9 cellular contexts compared by ENCODE assay signal in genomic region chr9:127936347-127936852, GRCh38. TPM values are rescaled to one million over a fixed set of nuclear protein-coding genes. Genes with fewer than 3 reads are reported as not detected.
DNase-seq lines count a peak whose midpoint lies in the region; ATAC-seq and TF ChIP-seq lines count a peak whose summit lies in the region.
"Had no signal": no experiment of that assay in that cellular context is flagged by ENCODE, and none has a peak within 500 bp of the region (broad histone marks: within the 10 kb centered on the region; RNA-seq: fewer than 3 reads in every experiment).

No MANE protein-coding gene starts in this region.

- no peaks in the 10 kb centered on the region for H3K9me2 ChIP-seq in Loucy (replicated peaks; ENCODE audit: low read depth, low read length)

- H3K9me3 Mint-ChIP-seq in CD4-positive, alpha-beta T cell = no peaks in the 10 kb centered on the region
- H3K9me3 Mint-ChIP-seq in nephron progenitor cell = no peaks in the 10 kb centered on the region

- H3K9ac ChIP-seq in Loucy (ENCODE audit: low read depth, low read length, poor library complexity, severe bottlenecking) = peak overlapping the region; percentile 77

- H3K36me3 ChIP-seq in Loucy (ENCODE audit: insufficient read depth, low read length) = no peaks in the 10 kb centered on the region; the same call in 1 of the 2 replicates

- H3K27ac Mint-ChIP-seq in CD4-positive, alpha-beta T cell = peak overlapping the region; percentile 88
- H3K27ac Mint-ChIP-seq in nephron progenitor cell = no peak overlapping the region

- POLR2A ChIA-PET in CD4-positive, alpha-beta T cell (lab: Charles Lee) = interaction anchor here (0.8 to 5.4 kb wide), 11 partner anchors 18 to 167 kb away, joined by 3 to 28 read pairs (median 5); partner anchors contain the start of genes EEIG1, NAIF1 and SLC25A25

- H3F3A ChIP-seq in Loucy (ENCODE audit: low read depth) = no peaks in the 10 kb centered on the region

- no peaks in the 10 kb centered on the region for H3K27me3 Mint-ChIP-seq in CD4-positive, alpha-beta T cell
- H3K27me3 Mint-ChIP-seq in nephron progenitor cell (ENCODE audit: low read depth, poor library complexity) = peaks cover 1% of the 10 kb centered on the region

- H3K27me3 ChIP-seq in CD4-positive, alpha-beta T cell (ENCODE audit: control insufficient read depth, insufficient read depth, low read length) = no peaks in the 10 kb centered on the region
- H3K27me3 ChIP-seq in Loucy (ENCODE audit: insufficient read depth, low read length, poor library complexity, severe bottlenecking) = no peaks in the 10 kb centered on the region

- H3K27ac ChIP-seq in CD4-positive, alpha-beta T cell (ENCODE audit: low read depth, low read length) = peak overlapping the region; percentile 48
- peak overlapping the region; percentile 40 for H3K27ac ChIP-seq in caudate nucleus (ENCODE audit: low read depth, low read length)

- peaks cover 51% of the 10 kb centered on the region for H3K36me3 Mint-ChIP-seq in CD4-positive, alpha-beta T cell (ENCODE audit: low read depth)
- H3K36me3 Mint-ChIP-seq in nephron progenitor cell (ENCODE audit: low read depth) = peaks cover 4% of the 10 kb centered on the region

- intact Hi-C loops in CD4-positive, alpha-beta T cell (cut with DNase I, micrococcal nuclease) = loop anchor here (5.0 to 10.0 kb wide), 3 partner anchors 36 to 1708 kb away; partner anchors contain the start of gene ASB6 (in 1 of the 2)

- peak overlapping the region; percentile 90 for H3K4me3 ChIP-seq in Loucy (ENCODE audit: low read length, poor library complexity, severe bottlenecking)

- H3K4me1 ChIP-seq in Loucy (ENCODE audit: insufficient read depth, low read length, poor library complexity, severe bottlenecking) = peaks cover 27% of the 10 kb centered on the region

- no peak for DNase-seq in CD4-positive, alpha-beta T cell
- DNase-seq in caudate nucleus (lab: John Stamatoyannopoulos, UW) (no peak), nephron progenitor cell (no peak), C1 segment of cervical spinal cord (lab: John Stamatoyannopoulos, UW) (no peak), NCI-H226 (no peak), Kasumi-1 (lab: John Stamatoyannopoulos, UW) (no peak)

- H3K4me2 ChIP-seq in Loucy (ENCODE audit: low read depth, low read length, poor library complexity, severe bottlenecking) = peak overlapping the region; percentile 83

- CTCF ChIA-PET in CD4-positive, alpha-beta T cell (lab: Charles Lee) = no interaction called here

- ATAC-seq in CD4-positive, alpha-beta T cell (ENCODE audit: poor library complexity) = no peak
- no peak for ATAC-seq in HG03139 (IDR thresholded peaks at IDR 0.05; ENCODE audit: unreplicated experiment)
- ATAC-seq: left lobe of liver had no signal

- no peak for TF ChIP-seq CTCF in CD4-positive, alpha-beta T cell (IDR thresholded peaks at IDR 0.05)
- TF ChIP-seq CTCF in Loucy (conservative IDR thresholded peaks at IDR 0.05; ENCODE audit: low read length) (no peak), nephron progenitor cell (IDR thresholded peaks at IDR 0.05) (no peak)

- no peak overlapping the region for H2AFZ ChIP-seq in Loucy (ENCODE audit: low read length)

- H3K4me1 Mint-ChIP-seq in CD4-positive, alpha-beta T cell (ENCODE audit: low read depth) = peaks cover 64% of the 10 kb centered on the region
- peaks cover 41% of the 10 kb centered on the region for H3K4me1 Mint-ChIP-seq in nephron progenitor cell

- no peaks in the 10 kb centered on the region for H3K9me3 ChIP-seq in CD4-positive, alpha-beta T cell (ENCODE audit: control insufficient read depth, low read length)
- no peaks in the 10 kb centered on the region for H3K9me3 ChIP-seq in Loucy (ENCODE audit: insufficient read depth, low read depth, low read length)

- H3K79me2 ChIP-seq in Loucy (ENCODE audit: insufficient read depth, low read length) = peaks cover 35% of the 10 kb centered on the region

- peaks cover 18% of the 10 kb centered on the region for H4K20me1 ChIP-seq in Loucy (ENCODE audit: insufficient read depth, low read length, poor library complexity, severe bottlenecking)

- peak overlapping the region; percentile 93 for H3K4me3 Mint-ChIP-seq in CD4-positive, alpha-beta T cell
- H3K4me3 Mint-ChIP-seq in nephron progenitor cell = peak overlapping the region; percentile 93

RNA-seq across cellular contexts. Expression of gene DPM2, which starts 1.3 kb away (rescaled TPM):
- total RNA-seq in CD4-positive, alpha-beta T cell = 10 to 100 TPM; 41.7 to 47.6 TPM

RNA-seq across cellular contexts. Expression of gene PIP5KL1, which starts 5.8 kb away (rescaled TPM):
- 1 to 10 TPM; 2.9 to 3.3 TPM for total RNA-seq in CD4-positive, alpha-beta T cell

RNA-seq across cellular contexts. Expression of gene ST6GALNAC4, which starts 19.6 kb away (rescaled TPM):
- 10 to 100 TPM; 28.7 to 30.2 TPM for total RNA-seq in CD4-positive, alpha-beta T cell

RNA-seq across cellular contexts. Expression of gene ST6GALNAC6, which starts 37.0 kb away (rescaled TPM):
- total RNA-seq in CD4-positive, alpha-beta T cell = 10 to 100 TPM; 93.1 to 97.5 TPM

RNA-seq across cellular contexts. Expression of gene EEIG1, which starts 44.4 kb away (rescaled TPM):
- 100 to 1,000 TPM; 440 to 463 TPM for total RNA-seq in CD4-positive, alpha-beta T cell
